Comparison of ENCODE assay signal across 1 cellular context in genomic region chr3:169999433-169999832, GRCh38.
TF ChIP-seq lines count a peak whose summit lies in the region.

No MANE protein-coding gene starts in this region.

TF ChIP-seq in GM12878, 131 proteins besides CTCF, POLR2A, EP300 and RAD21 (continued from another document):
- TF ChIP-seq ZBTB40 (IDR thresholded peaks at IDR 0.05; ENCODE audit: borderline replicate concordance): no peak
- no peak for TF ChIP-seq LARP7 (IDR thresholded peaks at IDR 0.05)
- no peak for TF ChIP-seq YY1 (IDR thresholded peaks at IDR 0.05; ENCODE audit: low read depth, low read length)
- no peak for TF ChIP-seq POLR2AphosphoS5 (IDR thresholded peaks at IDR 0.05; ENCODE audit: low read length)
- TF ChIP-seq, protein P1, sequence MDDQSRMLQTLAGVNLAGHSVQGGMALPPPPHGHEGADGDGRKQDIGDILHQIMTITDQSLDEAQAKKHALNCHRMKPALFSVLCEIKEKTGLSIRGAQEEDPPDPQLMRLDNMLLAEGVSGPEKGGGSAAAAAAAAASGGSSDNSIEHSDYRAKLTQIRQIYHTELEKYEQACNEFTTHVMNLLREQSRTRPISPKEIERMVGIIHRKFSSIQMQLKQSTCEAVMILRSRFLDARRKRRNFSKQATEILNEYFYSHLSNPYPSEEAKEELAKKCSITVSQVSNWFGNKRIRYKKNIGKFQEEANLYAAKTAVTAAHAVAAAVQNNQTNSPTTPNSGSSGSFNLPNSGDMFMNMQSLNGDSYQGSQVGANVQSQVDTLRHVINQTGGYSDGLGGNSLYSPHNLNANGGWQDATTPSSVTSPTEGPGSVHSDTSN (IDR thresholded peaks at IDR 0.05; ENCODE audit: insufficient replicate concordance, low read depth, low read length): peak; percentile 19
- TF ChIP-seq ZNF384 (IDR thresholded peaks at IDR 0.05; ENCODE audit: borderline replicate concordance, low read depth, low read length): no peak
- TF ChIP-seq IRF4 (IDR thresholded peaks at IDR 0.05; ENCODE audit: low read depth, low read length): peak; percentile 94
- peak; percentile 71 for TF ChIP-seq RUNX3 (IDR thresholded peaks at IDR 0.05; ENCODE audit: low read length)
- TF ChIP-seq, protein P2, sequence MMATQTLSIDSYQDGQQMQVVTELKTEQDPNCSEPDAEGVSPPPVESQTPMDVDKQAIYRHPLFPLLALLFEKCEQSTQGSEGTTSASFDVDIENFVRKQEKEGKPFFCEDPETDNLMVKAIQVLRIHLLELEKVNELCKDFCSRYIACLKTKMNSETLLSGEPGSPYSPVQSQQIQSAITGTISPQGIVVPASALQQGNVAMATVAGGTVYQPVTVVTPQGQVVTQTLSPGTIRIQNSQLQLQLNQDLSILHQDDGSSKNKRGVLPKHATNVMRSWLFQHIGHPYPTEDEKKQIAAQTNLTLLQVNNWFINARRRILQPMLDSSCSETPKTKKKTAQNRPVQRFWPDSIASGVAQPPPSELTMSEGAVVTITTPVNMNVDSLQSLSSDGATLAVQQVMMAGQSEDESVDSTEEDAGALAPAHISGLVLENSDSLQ (IDR thresholded peaks at IDR 0.05): peak; percentile 68; the same call in 1 of the 2 replicates
- no peak for TF ChIP-seq POLR2AphosphoS2 (IDR thresholded peaks at IDR 0.05; ENCODE audit: low read depth, low read length)
- no peak for TF ChIP-seq STAT1 (conservative IDR thresholded peaks at IDR 0.05)
- peak; percentile 86 for TF ChIP-seq NFIC (IDR thresholded peaks at IDR 0.05; ENCODE audit: low read depth, low read length)
- TF ChIP-seq, protein P3, sequence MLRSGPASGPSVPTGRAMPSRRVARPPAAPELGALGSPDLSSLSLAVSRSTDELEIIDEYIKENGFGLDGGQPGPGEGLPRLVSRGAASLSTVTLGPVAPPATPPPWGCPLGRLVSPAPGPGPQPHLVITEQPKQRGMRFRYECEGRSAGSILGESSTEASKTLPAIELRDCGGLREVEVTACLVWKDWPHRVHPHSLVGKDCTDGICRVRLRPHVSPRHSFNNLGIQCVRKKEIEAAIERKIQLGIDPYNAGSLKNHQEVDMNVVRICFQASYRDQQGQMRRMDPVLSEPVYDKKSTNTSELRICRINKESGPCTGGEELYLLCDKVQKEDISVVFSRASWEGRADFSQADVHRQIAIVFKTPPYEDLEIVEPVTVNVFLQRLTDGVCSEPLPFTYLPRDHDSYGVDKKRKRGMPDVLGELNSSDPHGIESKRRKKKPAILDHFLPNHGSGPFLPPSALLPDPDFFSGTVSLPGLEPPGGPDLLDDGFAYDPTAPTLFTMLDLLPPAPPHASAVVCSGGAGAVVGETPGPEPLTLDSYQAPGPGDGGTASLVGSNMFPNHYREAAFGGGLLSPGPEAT (IDR thresholded peaks at IDR 0.05; ENCODE audit: low read depth): no peak
- TF ChIP-seq, protein P4, sequence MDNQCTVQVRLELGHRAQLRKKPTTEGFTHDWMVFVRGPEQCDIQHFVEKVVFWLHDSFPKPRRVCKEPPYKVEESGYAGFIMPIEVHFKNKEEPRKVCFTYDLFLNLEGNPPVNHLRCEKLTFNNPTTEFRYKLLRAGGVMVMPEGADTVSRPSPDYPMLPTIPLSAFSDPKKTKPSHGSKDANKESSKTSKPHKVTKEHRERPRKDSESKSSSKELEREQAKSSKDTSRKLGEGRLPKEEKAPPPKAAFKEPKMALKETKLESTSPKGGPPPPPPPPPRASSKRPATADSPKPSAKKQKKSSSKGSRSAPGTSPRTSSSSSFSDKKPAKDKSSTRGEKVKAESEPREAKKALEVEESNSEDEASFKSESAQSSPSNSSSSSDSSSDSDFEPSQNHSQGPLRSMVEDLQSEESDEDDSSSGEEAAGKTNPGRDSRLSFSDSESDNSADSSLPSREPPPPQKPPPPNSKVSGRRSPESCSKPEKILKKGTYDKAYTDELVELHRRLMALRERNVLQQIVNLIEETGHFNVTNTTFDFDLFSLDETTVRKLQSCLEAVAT (IDR thresholded peaks at IDR 0.05): no peak
- TF ChIP-seq ZBED1 (IDR thresholded peaks at IDR 0.05; ENCODE audit: borderline replicate concordance): no peak; the same call in 1 of the 2 replicates
- TF ChIP-seq PML (IDR thresholded peaks at IDR 0.05; ENCODE audit: low read length): peak; percentile 65; the same call in 1 of the 2 replicates
- peak; percentile 61; the same call in 1 of the 2 replicates for TF ChIP-seq MEF2A (IDR thresholded peaks at IDR 0.05; ENCODE audit: insufficient read depth, low read depth, low read length)
- TF ChIP-seq BCL11A (IDR thresholded peaks at IDR 0.05; ENCODE audit: low read depth, low read length): 0 out of 2 replicates have a peak, but pooled peaks have one; percentile 60
- no peak for TF ChIP-seq NBN (IDR thresholded peaks at IDR 0.05)
- TF ChIP-seq, protein P5, sequence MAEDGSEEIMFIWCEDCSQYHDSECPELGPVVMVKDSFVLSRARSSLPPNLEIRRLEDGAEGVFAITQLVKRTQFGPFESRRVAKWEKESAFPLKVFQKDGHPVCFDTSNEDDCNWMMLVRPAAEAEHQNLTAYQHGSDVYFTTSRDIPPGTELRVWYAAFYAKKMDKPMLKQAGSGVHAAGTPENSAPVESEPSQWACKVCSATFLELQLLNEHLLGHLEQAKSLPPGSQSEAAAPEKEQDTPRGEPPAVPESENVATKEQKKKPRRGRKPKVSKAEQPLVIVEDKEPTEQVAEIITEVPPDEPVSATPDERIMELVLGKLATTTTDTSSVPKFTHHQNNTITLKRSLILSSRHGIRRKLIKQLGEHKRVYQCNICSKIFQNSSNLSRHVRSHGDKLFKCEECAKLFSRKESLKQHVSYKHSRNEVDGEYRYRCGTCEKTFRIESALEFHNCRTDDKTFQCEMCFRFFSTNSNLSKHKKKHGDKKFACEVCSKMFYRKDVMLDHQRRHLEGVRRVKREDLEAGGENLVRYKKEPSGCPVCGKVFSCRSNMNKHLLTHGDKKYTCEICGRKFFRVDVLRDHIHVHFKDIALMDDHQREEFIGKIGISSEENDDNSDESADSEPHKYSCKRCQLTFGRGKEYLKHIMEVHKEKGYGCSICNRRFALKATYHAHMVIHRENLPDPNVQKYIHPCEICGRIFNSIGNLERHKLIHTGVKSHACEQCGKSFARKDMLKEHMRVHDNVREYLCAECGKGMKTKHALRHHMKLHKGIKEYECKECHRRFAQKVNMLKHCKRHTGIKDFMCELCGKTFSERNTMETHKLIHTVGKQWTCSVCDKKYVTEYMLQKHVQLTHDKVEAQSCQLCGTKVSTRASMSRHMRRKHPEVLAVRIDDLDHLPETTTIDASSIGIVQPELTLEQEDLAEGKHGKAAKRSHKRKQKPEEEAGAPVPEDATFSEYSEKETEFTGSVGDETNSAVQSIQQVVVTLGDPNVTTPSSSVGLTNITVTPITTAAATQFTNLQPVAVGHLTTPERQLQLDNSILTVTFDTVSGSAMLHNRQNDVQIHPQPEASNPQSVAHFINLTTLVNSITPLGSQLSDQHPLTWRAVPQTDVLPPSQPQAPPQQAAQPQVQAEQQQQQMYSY (CRISPR knock-in tag; IDR thresholded peaks at IDR 0.05): no peak
- TF ChIP-seq ATF7 (IDR thresholded peaks at IDR 0.05; ENCODE audit: low read depth): 0 out of 2 replicates have a peak, but pooled peaks have one; percentile 18
- no peak for TF ChIP-seq IKZF2 (IDR thresholded peaks at IDR 0.05)
